Comparison of ENCODE assay signal across 1 cellular context in genomic region chr14:105181542-105182295, GRCh38.
TF ChIP-seq lines count a peak whose summit lies in the region.

No MANE protein-coding gene starts in this region.

TF ChIP-seq in A549, 52 proteins besides CTCF, POLR2A, EP300 and RAD21 (continued from another document):
- TF ChIP-seq HES2 (IDR thresholded peaks at IDR 0.05) = no peak
- no peak for TF ChIP-seq MYC (IDR thresholded peaks at IDR 0.05; ENCODE audit: borderline replicate concordance, low read length)
- TF ChIP-seq CBX8 (IDR thresholded peaks at IDR 0.05) = no peak
- TF ChIP-seq MAFK (IDR thresholded peaks at IDR 0.05; ENCODE audit: partially characterized antibody) = no peak
- TF ChIP-seq ZNF302 (CRISPR knock-in tag; IDR thresholded peaks at IDR 0.05) = no peak
- TF ChIP-seq HOXB13 (CRISPR knock-in tag; IDR thresholded peaks at IDR 0.05; ENCODE audit: low read depth) = no peak
- TF ChIP-seq TFCP2L1 (CRISPR knock-in tag; IDR thresholded peaks at IDR 0.05) = no peak
- no peak for TF ChIP-seq JUN (IDR thresholded peaks at IDR 0.05)
- TF ChIP-seq PBX3 (IDR thresholded peaks at IDR 0.05) = no peak
- TF ChIP-seq MAX (IDR thresholded peaks at IDR 0.05) = no peak
- no peak for TF ChIP-seq CHD2 (IDR thresholded peaks at IDR 0.05; ENCODE audit: low read length, partially characterized antibody)
- no peak for TF ChIP-seq EHMT2 (IDR thresholded peaks at IDR 0.05; ENCODE audit: low read depth)
